ENCODE assay signal across 18 cellular contexts in the genomic region with DNA sequence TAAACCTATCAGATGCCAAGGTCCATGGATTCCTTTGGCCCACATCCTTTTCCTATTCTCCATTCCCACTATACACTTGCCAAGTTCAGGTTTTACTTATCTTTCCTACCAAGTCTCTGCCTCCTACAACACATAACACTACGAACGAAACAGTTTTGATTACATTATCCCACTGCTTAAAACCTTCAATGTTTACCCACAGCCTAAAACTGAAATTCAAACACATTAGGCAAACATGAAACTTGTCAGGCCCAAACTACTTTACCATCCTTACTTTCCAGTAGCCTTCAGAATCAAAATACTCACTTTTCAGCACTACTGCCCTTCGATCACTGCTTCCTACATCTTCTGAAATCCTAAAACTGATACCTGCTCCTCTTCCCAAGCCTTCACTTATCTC. TPM values are rescaled to one million over a fixed set of nuclear protein-coding genes. Genes with fewer than 3 reads are reported as not detected.
DNase-seq lines count a peak whose midpoint lies in the region; FAIRE-seq and TF ChIP-seq lines count a peak whose summit lies in the region.
"Had no signal": no experiment of that assay in that cellular context is flagged by ENCODE, and none has a peak within 500 bp of the region (broad histone marks: within the 10 kb centered on the region; RNA-seq: fewer than 3 reads in every experiment).

No MANE protein-coding gene starts in this region.

- H3K9me2 ChIP-seq in OCI-LY7 (ENCODE audit: insufficient read depth, low read length) (no peaks in the 10 kb centered on the region), hepatocyte (replicated peaks; ENCODE audit: insufficient read depth) (no peaks in the 10 kb centered on the region)

- 56% methylated on average over 3 of the region's 3 CpGs for WGBS in hepatocyte (ENCODE audit: low lambda C conversion rate, missing lambda C conversion rate)
- WGBS in small intestine, 3 donors, result 64 to 74% (median 66%) methylated on average over 3 of the region's 3 CpGs

- no TSS peak for BruUV-seq in OCI-LY7 (replicated peaks; lab: Mats Ljungman, UMichigan)

- H4K20me1 ChIP-seq in OCI-LY7 (ENCODE audit: insufficient read depth, low read length) (peaks cover 49% of the 10 kb centered on the region), hepatocyte (ENCODE audit: insufficient read depth, poor library complexity, severe bottlenecking) (peaks cover 73% of the 10 kb centered on the region)

- H3K4me1 ChIP-seq in HAP-1 (peaks cover 25% of the 10 kb centered on the region), OCI-LY7 (ENCODE audit: insufficient read depth, low read length, poor library complexity, severe bottlenecking) (peaks cover 49% of the 10 kb centered on the region), hepatocyte (ENCODE audit: insufficient read depth) (peaks cover 30% of the 10 kb centered on the region), small intestine (ENCODE audit: control insufficient read depth in 2 of 2, insufficient read depth in 1 of 2, low read depth in 1 of 2, low read length in 1 of 2) (peaks cover 14 to 18% of the 10 kb centered on the region in 2 donors), Peyer's patch (peaks cover 0 to 59% (median 12%) of the 10 kb centered on the region in 4 donors)

- H3K27me3 ChIP-seq in HAP-1 (ENCODE audit: low read depth) (no peaks in the 10 kb centered on the region), hepatocyte (no peaks in the 10 kb centered on the region), small intestine (ENCODE audit: control insufficient read depth in 2 of 2, insufficient read depth in 2 of 2, low read length in 2 of 2) (no peaks in the 10 kb centered on the region), Peyer's patch (no peaks in the 10 kb centered on the region)
- H3K27me3 ChIP-seq: right lobe of liver, tibial artery had no signal

- H3K4me3 ChIP-seq in HAP-1 (peak overlapping the region; percentile 75; the same call in 1 of the 2 replicates), OCI-LY7 (ENCODE audit: low read depth, low read length, poor library complexity, severe bottlenecking) (peak overlapping the region; percentile 85), hepatocyte (peak overlapping the region; percentile 28), small intestine (ENCODE audit: low read depth in 1 of 2, low read length in 2 of 2) (no peak overlapping the region), Peyer's patch (no peak overlapping the region)
- H3K4me3 ChIP-seq: tibial artery had no signal

- POLR2A ChIA-PET in OCI-LY7 (lab: Charles Lee), result interaction anchor here (0.6 to 0.9 kb wide), 2 partner anchors 44 to 643 kb away, joined by 3 read pairs; no protein-coding TSS in a partner anchor

- no peak overlapping the region for H3K27ac ChIP-seq in OCI-LY7 (ENCODE audit: low read depth, low read length, poor library complexity, severe bottlenecking)
- peak overlapping the region; percentile 20 for H3K27ac ChIP-seq in hepatocyte
- no peak overlapping the region for H3K27ac ChIP-seq in small intestine (ENCODE audit: low read depth in 1 of 2, low read length in 1 of 2)
- H3K27ac ChIP-seq in Peyer's patch, result no peak overlapping the region
- H3K27ac ChIP-seq: tibial artery had no signal

- H3K79me2 ChIP-seq in OCI-LY7 (ENCODE audit: insufficient read depth, low read depth, low read length) (peaks cover 87% of the 10 kb centered on the region), hepatocyte (peaks cover 78% of the 10 kb centered on the region)

- in situ Hi-C loops in HAP-1 (cut with MboI; ENCODE audit: low sequenced_read_pairs), result no loop called here

- FAIRE-seq in small intestine (lab: Jason Lieb, UNC), result no peak
- no peak for FAIRE-seq in GM19239 (lab: Jason Lieb, UNC)
- FAIRE-seq: H54 had no signal

- CTCF ChIA-PET in OCI-LY7 (lab: Charles Lee; ENCODE audit: unreplicated experiment), result no interaction called here

- TF ChIP-seq CTCF in OCI-LY7 (conservative IDR thresholded peaks at IDR 0.05; ENCODE audit: low read length) (no peak), hepatocyte (IDR thresholded peaks at IDR 0.05; ENCODE audit: poor library complexity) (no peak), Peyer's patch (IDR thresholded peaks at IDR 0.05) (no peak)

- H3K4me2 ChIP-seq in OCI-LY7 (ENCODE audit: low read length) (peak overlapping the region; percentile 87), hepatocyte (peak overlapping the region; percentile 92)

- no peak for DNase-seq in HAP-1 (ENCODE audit: low spot score in 2 of 2)
- no peak for DNase-seq in OCI-LY7 (ENCODE audit: low spot score)
- DNase-seq in hepatocyte (ENCODE audit: low spot score), result no peak
- peak; percentile 5 for DNase-seq in small intestine
- DNase-seq in NAMALWA (ENCODE audit: low spot score), result no peak
- DNase-seq in GM19239 (ENCODE audit: insufficient read length, low spot score), result no peak
- DNase-seq in Peyer's patch, result no peak
- no peak for DNase-seq in RKO (ENCODE audit: low spot score)
- DNase-seq: activated CD8-positive, alpha-beta T cell treated with anti-CD3 and anti-CD28 coated beads for 36 hours; activated T-cell treated with anti-CD3 and anti-CD28 coated beads, Interleukin-2, amount 50 U/mL, for 72 hours; CD4-positive, alpha-beta T cell; DMS79 treated with DMSO at 0.1 percent for 48 hours; effector memory CD4-positive, alpha-beta T cell; foreskin fibroblast; right lobe of liver; stimulated activated CD4-positive, alpha-beta T cell treated with anti-CD3 and anti-CD28 coated beads, Interleukin-4, amount 100 ng/mL, for 4 hours; tibial artery had no signal

- H3K36me3 ChIP-seq in HAP-1 (replicated peaks) (peaks cover 18% of the 10 kb centered on the region), OCI-LY7 (ENCODE audit: insufficient read depth, low read length) (peaks cover 64% of the 10 kb centered on the region), hepatocyte (replicated peaks; ENCODE audit: insufficient read depth, low read depth) (no peaks in the 10 kb centered on the region), small intestine (ENCODE audit: control insufficient read depth in 2 of 2, insufficient read depth in 2 of 2, low read length in 2 of 2) (no peaks in the 10 kb centered on the region), Peyer's patch (no peaks in the 10 kb centered on the region)
- H3K36me3 ChIP-seq: right lobe of liver had no signal

- no peak overlapping the region for H2AFZ ChIP-seq in OCI-LY7 (ENCODE audit: low read length)
- H2AFZ ChIP-seq in hepatocyte, result no peak overlapping the region

- H3K9me3 ChIP-seq in HAP-1 (no peaks in the 10 kb centered on the region), OCI-LY7 (ENCODE audit: low read length) (peaks cover 6% of the 10 kb centered on the region; the same call in 1 of the 2 replicates), hepatocyte (ENCODE audit: low read depth) (no peaks in the 10 kb centered on the region), small intestine (ENCODE audit: control insufficient read depth, low read depth) (no peaks in the 10 kb centered on the region), Peyer's patch (no peaks in the 10 kb centered on the region)
- H3K9me3 ChIP-seq: right lobe of liver, tibial artery had no signal

- intact Hi-C loops in OCI-LY7 (cut with micrococcal nuclease; ENCODE audit: unreplicated experiment), result no loop called here

- TF ChIP-seq POLR2A in Peyer's patch (IDR thresholded peaks at IDR 0.05), result no peak

RNA-seq across cellular contexts. Expression of a gene that starts 3.0 kb away (rescaled TPM):
- 22.5 and 25.9 TPM in 2 replicates for total RNA-seq in OCI-LY7 (2014; rRNA removed; shearing (Covaris generic))
- total RNA-seq in OCI-LY7 (2022) (87.3 and 111 TPM in 2 replicates), hepatocyte (14.9 and 18.7 TPM in 2 replicates), Peyer's patch (10 to 100 TPM; 26.4 to 33.1 (median 30.2) TPM)
- polyA plus RNA-seq in hepatocyte (33.1 and 34.5 TPM in 2 replicates), small intestine (10 to 100 TPM in 2 of 3 donors, 1 to 10 TPM in 1; 10.0 to 13.9 (median 10.7) TPM)

Comparison
In these comparisons a context has a peak if more than half of its experiments do, and no peak if none do; other contexts are left out.
1. H3K4me3 ChIP-seq: peak in HAP-1 (single experiment), OCI-LY7 (single experiment) and hepatocyte (single experiment); none in small intestine (0 of 2) and Peyer's patch (0 of 4).